In the genomic region with DNA sequence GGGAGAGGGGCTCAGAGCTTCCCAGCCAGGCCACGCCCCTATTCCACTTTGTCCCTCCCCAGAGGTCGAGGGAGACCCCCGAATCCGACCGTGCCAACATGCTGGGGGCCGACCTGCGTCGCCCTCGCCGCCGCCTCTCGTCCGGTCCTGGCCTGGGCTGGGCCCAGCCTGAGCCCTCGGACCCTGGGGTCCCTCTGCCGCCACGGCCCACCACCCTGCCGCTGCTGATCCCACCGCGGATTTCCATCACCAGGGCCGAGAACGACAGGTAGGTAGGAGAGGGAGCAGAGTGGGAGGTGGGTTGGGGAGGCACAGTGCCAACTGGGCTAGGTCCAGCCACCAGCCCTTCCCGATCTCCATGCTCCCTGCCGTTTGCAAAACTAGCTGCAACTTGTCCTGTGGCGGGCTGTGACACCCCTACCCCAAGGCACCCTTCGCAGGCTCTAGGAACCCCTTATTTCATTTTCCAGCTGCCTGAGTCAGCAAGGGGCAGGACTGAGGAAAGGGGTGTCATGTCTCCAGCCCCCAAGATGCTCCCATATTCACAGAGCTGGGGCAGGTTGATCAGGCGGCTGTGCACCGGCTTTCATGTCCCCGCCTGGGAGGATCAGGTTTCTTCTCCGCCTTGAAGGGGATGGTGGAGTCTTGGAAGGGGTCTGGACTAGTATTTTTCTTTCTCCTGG, we compare ENCODE assay signal across 8 cellular contexts. TPM values are rescaled to one million over a fixed set of nuclear protein-coding genes. Genes with fewer than 3 reads are reported as not detected.
DNase-seq lines count a peak whose midpoint lies in the region; ATAC-seq and TF ChIP-seq lines count a peak whose summit lies in the region.

No MANE protein-coding gene starts in this region.

- H3K36me3 ChIP-seq in OCI-LY1 (ENCODE audit: insufficient read depth, low read length) (no peaks in the 10 kb centered on the region), endodermal cell (ENCODE audit: control insufficient read depth, insufficient read depth, low read length) (no peaks in the 10 kb centered on the region), Peyer's patch (no peaks in the 10 kb centered on the region), tibial nerve (no peaks in the 10 kb centered on the region)

- no peak overlapping the region for H3K9ac ChIP-seq in OCI-LY1 (ENCODE audit: low read length)
- no peak overlapping the region for H3K9ac ChIP-seq in endodermal cell (ENCODE audit: extremely low read depth, low read length, poor library complexity, severe bottlenecking)

- TF ChIP-seq CTCF in OCI-LY1 (IDR thresholded peaks at IDR 0.05; ENCODE audit: low read length) (no peak), endodermal cell (conservative IDR thresholded peaks at IDR 0.05) (no peak), Peyer's patch (IDR thresholded peaks at IDR 0.05) (no peak), tibial nerve (IDR thresholded peaks at IDR 0.05) (no peak)

- no peak overlapping the region for H3K4me3 ChIP-seq in OCI-LY1 (ENCODE audit: low read depth, low read length, poor library complexity, severe bottlenecking)
- H3K4me3 ChIP-seq in endodermal cell (ENCODE audit: low read length) = no peak overlapping the region
- H3K4me3 ChIP-seq in Peyer's patch = no peak overlapping the region
- no peak overlapping the region for H3K4me3 ChIP-seq in tibial nerve

- TF ChIP-seq POLR2A in Peyer's patch (IDR thresholded peaks at IDR 0.05) (no peak), tibial nerve (IDR thresholded peaks at IDR 0.05) (no peak)

- H3K36me3 Mint-ChIP-seq in activated T-cell treated with anti-CD3 and anti-CD28 coated beads, Interleukin-2, amount 50 U/mL, for 4 hours (ENCODE audit: insufficient read depth) = no peaks in the 10 kb centered on the region
- no peaks in the 10 kb centered on the region for H3K36me3 Mint-ChIP-seq in endodermal cell (ENCODE audit: low read depth)
- H3K36me3 Mint-ChIP-seq in stimulated activated memory B cell treated with anti-CD40 and anti-IgM and Interleukin-4, amounts not matched to agents 10 μg/mL and 1 μg/mL and 100 μg/mL, for 72 hours = no peaks in the 10 kb centered on the region

- no peaks in the 10 kb centered on the region for H3F3A ChIP-seq in OCI-LY1 (ENCODE audit: insufficient read depth, low read length)

- H3K9me3 ChIP-seq in OCI-LY1 (ENCODE audit: low read length) (no peaks in the 10 kb centered on the region), endodermal cell (ENCODE audit: control insufficient read depth, low read length) (no peaks in the 10 kb centered on the region), Peyer's patch (no peaks in the 10 kb centered on the region), tibial nerve (peaks cover 0 to 14% (median 0%) of the 10 kb centered on the region in 4 donors)

- H3K4me1 Mint-ChIP-seq in activated T-cell treated with anti-CD3 and anti-CD28 coated beads, Interleukin-2, amount 50 U/mL, for 4 hours (ENCODE audit: low read depth) = peaks cover 48% of the 10 kb centered on the region
- peaks cover 14% of the 10 kb centered on the region for H3K4me1 Mint-ChIP-seq in endodermal cell
- H3K4me1 Mint-ChIP-seq in stimulated activated memory B cell treated with anti-CD40 and anti-IgM and Interleukin-4, amounts not matched to agents 10 μg/mL and 1 μg/mL and 100 μg/mL, for 72 hours = peaks cover 59% of the 10 kb centered on the region

- H2AFZ ChIP-seq in OCI-LY1 (ENCODE audit: low read length) = no peak overlapping the region

- WGBS in endodermal cell (ENCODE audit: insufficient coverage in 1 of 2, insufficient read length in 1 of 2), 2 experiments = 19 to 21% methylated on average over 21 to 29 of the region's 29 CpGs
- 4 to 13% methylated on average over 23 to 24 of the region's 29 CpGs for WGBS in tibial nerve, 2 donors

- no peaks in the 10 kb centered on the region for H4K20me1 ChIP-seq in OCI-LY1 (ENCODE audit: insufficient read depth, low read length)

- H3K27me3 ChIP-seq in OCI-LY1 (ENCODE audit: insufficient read depth, low read length) (no peaks in the 10 kb centered on the region), endodermal cell (ENCODE audit: control insufficient read depth, insufficient read depth, low read length, poor library complexity, severe bottlenecking) (peaks cover 81% of the 10 kb centered on the region), Peyer's patch (peaks cover 0 to 51% of the 10 kb centered on the region in 2 donors), tibial nerve (peaks cover 0 to 76% of the 10 kb centered on the region in 2 donors)

- H3K27me3 Mint-ChIP-seq in activated T-cell treated with anti-CD3 and anti-CD28 coated beads, Interleukin-2, amount 50 U/mL, for 4 hours (ENCODE audit: low read depth) = peaks cover 43% of the 10 kb centered on the region
- peaks cover 81% of the 10 kb centered on the region for H3K27me3 Mint-ChIP-seq in endodermal cell (ENCODE audit: insufficient read depth)
- peaks cover 50% of the 10 kb centered on the region for H3K27me3 Mint-ChIP-seq in stimulated activated memory B cell treated with anti-CD40 and anti-IgM and Interleukin-4, amounts not matched to agents 10 μg/mL and 1 μg/mL and 100 μg/mL, for 72 hours

- TF ChIP-seq EP300 in tibial nerve (IDR thresholded peaks at IDR 0.05) = no peak

- H3K4me1 ChIP-seq in OCI-LY1 (ENCODE audit: insufficient read depth, low read length, severe bottlenecking) = peaks cover 33% of the 10 kb centered on the region
- H3K4me1 ChIP-seq in endodermal cell (ENCODE audit: control insufficient read depth, insufficient read depth, low read length) = peaks cover 3% of the 10 kb centered on the region
- H3K4me1 ChIP-seq in Peyer's patch = peaks cover 0 to 45% (median 36%) of the 10 kb centered on the region in 4 donors
- H3K4me1 ChIP-seq in tibial nerve = peaks cover 0 to 55% (median 27%) of the 10 kb centered on the region in 4 donors

- no peak for DNase-seq in activated T-cell treated with anti-CD3 and anti-CD28 coated beads, Interleukin-2, amount 50 U/mL, for 4 hours
- no peak for DNase-seq in activated T-cell treated with anti-CD3 and anti-CD28 coated beads, Interleukin-2, amount 50 U/mL, for 48 hours
- DNase-seq in endodermal cell (peak; percentile 83), NCI-H510A (lab: John Stamatoyannopoulos, UW) (no peak), Peyer's patch (no peak), tibial nerve (ENCODE audit: low spot score in 2 of 2) (no peak)

- no peaks in the 10 kb centered on the region for H3K9me2 ChIP-seq in OCI-LY1 (ENCODE audit: low read depth, low read length)

- H3K79me2 ChIP-seq in OCI-LY1 (ENCODE audit: insufficient read depth, low read length) = no peaks in the 10 kb centered on the region

- H3K4me3 Mint-ChIP-seq in activated T-cell treated with anti-CD3 and anti-CD28 coated beads, Interleukin-2, amount 50 U/mL, for 4 hours = peak overlapping the region; percentile 54
- H3K4me3 Mint-ChIP-seq in endodermal cell = peak overlapping the region; percentile 38
- H3K4me3 Mint-ChIP-seq in stimulated activated memory B cell treated with anti-CD40 and anti-IgM and Interleukin-4, amounts not matched to agents 10 μg/mL and 1 μg/mL and 100 μg/mL, for 72 hours = peak overlapping the region; percentile 9

- H3K9me3 Mint-ChIP-seq in activated T-cell treated with anti-CD3 and anti-CD28 coated beads, Interleukin-2, amount 50 U/mL, for 4 hours = no peaks in the 10 kb centered on the region
- H3K9me3 Mint-ChIP-seq in endodermal cell = peaks cover 3% of the 10 kb centered on the region
- H3K9me3 Mint-ChIP-seq in stimulated activated memory B cell treated with anti-CD40 and anti-IgM and Interleukin-4, amounts not matched to agents 10 μg/mL and 1 μg/mL and 100 μg/mL, for 72 hours = peaks cover 3% of the 10 kb centered on the region

- 0 out of 2 replicates have a peak overlapping the region, but pooled peaks have one; percentile 56 for H3K4me2 ChIP-seq in OCI-LY1 (ENCODE audit: low read length)

- no peak overlapping the region for H3K27ac Mint-ChIP-seq in endodermal cell
- peak overlapping the region; percentile 64 for H3K27ac Mint-ChIP-seq in stimulated activated memory B cell treated with anti-CD40 and anti-IgM and Interleukin-4, amounts not matched to agents 10 μg/mL and 1 μg/mL and 100 μg/mL, for 72 hours

- ATAC-seq in activated T-cell treated with anti-CD3 and anti-CD28 coated beads, Interleukin-2, amount 50 U/mL, for 4 hours = no peak
- ATAC-seq in stimulated activated memory B cell treated with anti-CD40 and anti-IgM and Interleukin-4, amounts not matched to agents 10 μg/mL and 1 μg/mL and 100 μg/mL, for 72 hours = no peak

- no peak overlapping the region for H3K27ac ChIP-seq in OCI-LY1 (ENCODE audit: low read depth, low read length, poor library complexity, severe bottlenecking)
- no peak overlapping the region for H3K27ac ChIP-seq in endodermal cell (ENCODE audit: low read depth, low read length)
- no peak overlapping the region for H3K27ac ChIP-seq in Peyer's patch
- no peak overlapping the region for H3K27ac ChIP-seq in tibial nerve

RNA-seq across cellular contexts. Expression of a gene that starts 2.6 kb away (rescaled TPM):
- 1 to 10 TPM; 4.0 to 4.8 (median 4.2) TPM for total RNA-seq in activated T-cell treated with anti-CD3 and anti-CD28 coated beads, Interleukin-2, amount 50 U/mL, for 4 hours
- 1 to 10 TPM; 1.7 to 2.6 TPM for total RNA-seq in endodermal cell
- 2.0 TPM for polyA plus RNA-seq in endodermal cell (2013, experiment 1 of 2)
- 1.7 TPM for polyA plus RNA-seq in endodermal cell (2013, experiment 2 of 2)
- total RNA-seq in Peyer's patch = 1 to 10 TPM; 3.3 to 7.2 (median 5.1) TPM
- total RNA-seq in tibial nerve = 10 to 100 TPM in 2 of 4 donors, 1 to 10 TPM in 2; 8.7 to 12.7 (median 10.0) TPM

RNA-seq across cellular contexts. Expression of a gene that starts 14.4 kb away (rescaled TPM):
- 100 to 1,000 TPM; 298 to 311 (median 303) TPM for total RNA-seq in activated T-cell treated with anti-CD3 and anti-CD28 coated beads, Interleukin-2, amount 50 U/mL, for 4 hours
- total RNA-seq in endodermal cell (100 to 1,000 TPM; 148 to 172 TPM), Peyer's patch (100 to 1,000 TPM; 118 to 443 (median 159) TPM), tibial nerve (100 to 1,000 TPM; 127 to 260 (median 155) TPM)
- 160 TPM for polyA plus RNA-seq in endodermal cell (2013, experiment 1 of 2)
- polyA plus RNA-seq in endodermal cell (2013, experiment 2 of 2) = 155 TPM

RNA-seq across cellular contexts. Expression of a gene that starts 37.4 kb away (rescaled TPM):
- 100 to 1,000 TPM; 196 to 226 (median 206) TPM for total RNA-seq in activated T-cell treated with anti-CD3 and anti-CD28 coated beads, Interleukin-2, amount 50 U/mL, for 4 hours
- total RNA-seq in endodermal cell (10 to 100 TPM; 63.5 to 65.8 TPM), Peyer's patch (100 to 1,000 TPM; 138 to 531 (median 246) TPM), tibial nerve (100 to 1,000 TPM; 112 to 166 (median 125) TPM)
- 62.4 TPM for polyA plus RNA-seq in endodermal cell (2013, experiment 1 of 2)
- polyA plus RNA-seq in endodermal cell (2013, experiment 2 of 2) = 59.1 TPM
